18 cellular contexts compared by ENCODE assay signal in the genomic region with DNA sequence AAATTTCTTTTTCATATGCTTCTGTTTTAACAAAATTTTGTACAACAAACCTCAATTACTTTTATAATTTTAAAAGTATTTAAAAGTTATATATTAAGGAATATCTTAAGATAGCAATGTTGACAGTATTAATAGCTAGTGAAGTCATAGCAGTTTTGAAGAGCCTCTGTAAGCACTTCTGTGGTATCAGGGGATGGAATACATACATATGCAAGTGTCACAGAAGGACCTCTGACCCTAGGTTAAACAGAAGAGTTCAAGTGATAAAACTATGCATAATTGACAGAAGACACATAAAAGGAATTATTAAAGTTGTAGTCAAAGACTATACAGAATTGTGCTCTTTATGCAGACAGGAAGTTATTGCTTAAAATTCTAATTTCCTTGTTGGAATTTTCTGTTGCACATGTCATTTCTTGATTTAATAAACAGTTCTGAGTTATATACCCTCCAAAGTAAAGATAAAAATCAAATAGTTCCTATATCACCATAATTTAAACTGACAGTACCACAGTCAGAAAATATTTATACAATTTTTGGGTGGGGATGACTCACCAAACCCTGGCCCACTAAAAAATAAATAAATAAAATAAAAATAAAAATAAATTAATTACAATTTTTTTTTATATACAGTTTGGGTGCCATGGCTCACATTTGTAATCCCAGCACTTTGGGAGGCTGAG.
"Had no signal": no experiment of that assay in that cellular context is flagged by ENCODE, and none has a peak within 500 bp of the region (broad histone marks: within the 10 kb centered on the region; RNA-seq: fewer than 3 reads in every experiment).

No MANE protein-coding gene starts in this region.

- H3K27ac ChIP-seq: tibial nerve, vagina had no signal

- H3K27me3 ChIP-seq: tibial nerve, vagina had no signal

- H3K4me1 Mint-ChIP-seq: activated B cell treated with CpG ODN at 0.5 μM for 24 hours; activated CD4-positive, alpha-beta T cell treated with anti-CD3 and anti-CD28 coated beads, Interleukin-2, amount 10 ng/mL, durations not matched to agents 24 days and 14 days; activated naive CD8-positive, alpha-beta T cell treated with anti-CD3 and anti-CD28 coated beads for 36 hours had no signal

- H3K4me1 ChIP-seq: tibial nerve, vagina had no signal

- H3K9me3 Mint-ChIP-seq: activated B cell treated with CpG ODN at 0.5 μM for 24 hours; activated CD4-positive, alpha-beta T cell treated with anti-CD3 and anti-CD28 coated beads, Interleukin-2, amount 10 ng/mL, durations not matched to agents 24 days and 14 days; activated naive CD8-positive, alpha-beta T cell treated with anti-CD3 and anti-CD28 coated beads for 36 hours; dendritic cell treated with granulocyte-macrophage colony-stimulating factor and Interleukin-4, amounts not matched to agents 40 ng/mL and 50 ng/mL, for 4 days; natural killer cell treated with Interleukin-12 subunit alpha and Interleukin-12 subunit beta and Interleukin-15 and Interleukin-18, amount 100 ng/mL, for 72 hours had no signal

- DNase-seq: activated B cell treated with CpG ODN at 0.5 μM for 24 hours; activated CD4-positive, alpha-beta T cell treated with anti-CD3 and anti-CD28 coated beads, Interleukin-2, amount 10 ng/mL, durations not matched to agents 24 days and 14 days; activated CD8-positive, alpha-beta memory T cell treated with anti-CD3 and anti-CD28 coated beads, Interleukin-2, amount 50 U/mL, for 4 hours; activated CD8-positive, alpha-beta T cell treated with anti-CD3 and anti-CD28 coated beads, Interleukin-2, amount 10 ng/mL, durations not matched to agents 7 days and 5 days; activated gamma-delta T cell treated with Interleukin-2 at 50 U/mL for 16 hours; activated naive CD8-positive, alpha-beta T cell treated with anti-CD3 and anti-CD28 coated beads for 36 hours; anterior cingulate cortex; effector memory CD4-positive, alpha-beta T cell; glutamatergic neuron; kidney glomerular epithelial cell; posterior cingulate gyrus; retina; stimulated activated CD4-positive, alpha-beta T cell treated with anti-CD3 and anti-CD28 coated beads, Interleukin-4, amount 100 ng/mL, for 24 hours; stimulated activated naive CD4-positive, alpha-beta T cell had no signal

- H3K27ac Mint-ChIP-seq: activated B cell treated with CpG ODN at 0.5 μM for 24 hours; activated CD4-positive, alpha-beta T cell treated with anti-CD3 and anti-CD28 coated beads, Interleukin-2, amount 10 ng/mL, durations not matched to agents 24 days and 14 days; activated CD8-positive, alpha-beta T cell treated with anti-CD3 and anti-CD28 coated beads, Interleukin-2, amount 10 ng/mL, durations not matched to agents 7 days and 5 days; activated naive CD8-positive, alpha-beta T cell treated with anti-CD3 and anti-CD28 coated beads for 36 hours; dendritic cell treated with granulocyte-macrophage colony-stimulating factor and Interleukin-4, amounts not matched to agents 40 ng/mL and 50 ng/mL, for 4 days; natural killer cell treated with Interleukin-12 subunit alpha and Interleukin-12 subunit beta and Interleukin-15 and Interleukin-18, amount 100 ng/mL, for 72 hours had no signal

- H3K36me3 Mint-ChIP-seq: activated naive CD8-positive, alpha-beta T cell treated with anti-CD3 and anti-CD28 coated beads for 36 hours; natural killer cell treated with Interleukin-12 subunit alpha and Interleukin-12 subunit beta and Interleukin-15 and Interleukin-18, amount 100 ng/mL, for 72 hours had no signal

- H3K27me3 Mint-ChIP-seq: activated B cell treated with CpG ODN at 0.5 μM for 24 hours; activated CD4-positive, alpha-beta T cell treated with anti-CD3 and anti-CD28 coated beads, Interleukin-2, amount 10 ng/mL, durations not matched to agents 24 days and 14 days; activated naive CD8-positive, alpha-beta T cell treated with anti-CD3 and anti-CD28 coated beads for 36 hours; dendritic cell treated with granulocyte-macrophage colony-stimulating factor and Interleukin-4, amounts not matched to agents 40 ng/mL and 50 ng/mL, for 4 days; natural killer cell treated with Interleukin-12 subunit alpha and Interleukin-12 subunit beta and Interleukin-15 and Interleukin-18, amount 100 ng/mL, for 72 hours had no signal

- H3K4me3 Mint-ChIP-seq: activated B cell treated with CpG ODN at 0.5 μM for 24 hours; activated CD4-positive, alpha-beta T cell treated with anti-CD3 and anti-CD28 coated beads, Interleukin-2, amount 10 ng/mL, durations not matched to agents 24 days and 14 days; activated CD8-positive, alpha-beta T cell treated with anti-CD3 and anti-CD28 coated beads, Interleukin-2, amount 10 ng/mL, durations not matched to agents 7 days and 5 days; activated naive CD8-positive, alpha-beta T cell treated with anti-CD3 and anti-CD28 coated beads for 36 hours; dendritic cell treated with granulocyte-macrophage colony-stimulating factor and Interleukin-4, amounts not matched to agents 40 ng/mL and 50 ng/mL, for 4 days; natural killer cell treated with Interleukin-12 subunit alpha and Interleukin-12 subunit beta and Interleukin-15 and Interleukin-18, amount 100 ng/mL, for 72 hours had no signal

- H3K4me3 ChIP-seq: tibial nerve, vagina had no signal

- ATAC-seq: activated CD8-positive, alpha-beta T cell treated with anti-CD3 and anti-CD28 coated beads, Interleukin-2, amount 10 ng/mL, durations not matched to agents 7 days and 5 days; natural killer cell treated with Interleukin-12 subunit alpha and Interleukin-12 subunit beta and Interleukin-15 and Interleukin-18, amount 100 ng/mL, for 72 hours had no signal

- H3K9me3 ChIP-seq: tibial nerve, vagina had no signal
